8 cellular contexts compared by ENCODE assay signal in the genomic region with DNA sequence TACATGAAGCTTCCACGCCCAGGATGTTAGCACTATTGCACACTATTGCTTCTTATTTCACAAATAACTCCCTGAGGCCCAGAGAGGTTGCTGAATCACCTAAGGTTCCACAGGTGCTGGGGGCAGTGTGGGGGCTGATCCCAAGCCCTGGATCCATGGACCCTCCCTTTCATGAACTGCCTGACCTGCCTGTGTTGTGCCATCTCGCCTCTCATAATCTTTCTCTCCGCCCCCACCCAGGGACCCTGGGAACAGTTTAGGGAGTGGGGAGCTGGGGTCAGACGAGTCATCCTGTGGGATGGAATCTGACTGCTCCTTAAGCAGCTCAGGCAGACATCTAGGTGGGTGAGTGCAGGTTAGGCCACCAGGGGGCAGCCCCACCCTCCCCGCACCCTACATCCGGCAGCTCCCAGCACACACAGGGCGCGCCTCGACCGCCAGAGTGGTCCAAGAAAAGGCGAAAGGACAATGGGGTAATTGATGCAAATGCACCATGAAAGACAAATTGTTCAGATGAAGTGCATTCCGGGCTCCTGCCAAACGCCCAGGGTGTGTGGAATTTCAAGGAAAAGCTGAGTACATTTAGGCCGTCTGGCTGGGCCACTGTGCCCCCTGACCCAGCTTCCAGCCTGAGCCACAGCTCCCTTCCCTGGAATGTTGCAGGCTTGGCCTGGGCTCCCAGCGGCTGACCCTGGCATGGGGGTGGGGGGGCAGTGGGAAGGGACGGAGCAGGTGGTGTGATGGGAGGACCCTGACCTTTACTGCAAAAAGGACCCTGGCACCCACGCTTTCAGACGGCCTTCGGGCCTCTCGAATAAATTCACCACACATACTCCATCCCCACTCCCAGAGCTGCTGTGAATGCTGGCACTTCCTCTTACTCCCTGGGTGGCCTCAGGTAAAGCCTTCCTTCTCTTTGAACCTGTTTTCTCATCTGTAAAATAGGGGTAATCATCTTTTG. TPM values are rescaled to one million over a fixed set of nuclear protein-coding genes. Genes with fewer than 3 reads are reported as not detected.
DNase-seq lines count a peak whose midpoint lies in the region; ATAC-seq, FAIRE-seq and TF ChIP-seq lines count a peak whose summit lies in the region.

No MANE protein-coding gene starts in this region.

- H3K9ac ChIP-seq in HCT116 (ENCODE audit: low read length) (no peak overlapping the region), HepG2 (ENCODE audit: insufficient read depth, low read depth, low read length) (no peak overlapping the region)

- H3K27me3 ChIP-seq in HCT116 (ENCODE audit: insufficient read depth, low read length) = no peaks in the 10 kb centered on the region
- H3K27me3 ChIP-seq in HepG2 (ENCODE audit: control insufficient read depth in 1 of 2, insufficient read depth in 2 of 2, low read length in 2 of 2) = peaks cover 4 to 17% of the 10 kb centered on the region in 2 experiments; a peak in 4 of 5 replicates

- TF ChIP-seq RAD21 in HCT116 (IDR thresholded peaks at IDR 0.05; ENCODE audit: low read depth) (peak; percentile 91), HepG2 (CRISPR knock-in tag; IDR thresholded peaks at IDR 0.05) (peak; percentile 70)

- H3K9me2 ChIP-seq in HCT116 (ENCODE audit: insufficient read depth) = no peaks in the 10 kb centered on the region

- FAIRE-seq in HepG2 (lab: Jason Lieb, UNC) = peak; percentile 28

- no peaks in the 10 kb centered on the region for H3K36me3 ChIP-seq in HCT116 (ENCODE audit: control insufficient read depth in 1 of 2, insufficient read depth in 2 of 2, low read length in 2 of 2)
- H3K36me3 ChIP-seq in HepG2 (replicated peaks in 1 of 2; ENCODE audit: control insufficient read depth in 1 of 2, insufficient read depth in 2 of 2, low read length in 2 of 2) = no peaks in the 10 kb centered on the region

- in situ Hi-C loops in HepG2 (cut with HindIII; ENCODE audit: extremely low pct_ligation_motif_present, low pct_unique_long_range_greater_than_20kb) = loop anchor here (5.0 kb wide), 1 partner anchor 64 kb away; no protein-coding TSS in a partner anchor

- no peak overlapping the region for H3K4me3 ChIP-seq in HCT116 (replicated peaks in 1 of 2; ENCODE audit: low read depth in 1 of 2, low read length in 2 of 2)
- peak overlapping the region in 1 of 3 experiments; percentile 52; a peak in 1 of 6 replicates for H3K4me3 ChIP-seq in HepG2 (replicated peaks in 1 of 3; ENCODE audit: insufficient read depth in 1 of 3, low read depth in 2 of 3, low read length in 3 of 3)

- H3K4me2 ChIP-seq in HCT116 (ENCODE audit: low read length) (peak overlapping the region; percentile 45), HepG2 (ENCODE audit: low read depth, low read length) (peak overlapping the region; percentile 84)

- TF ChIP-seq POLR2A in HCT116 (IDR thresholded peaks at IDR 0.05; ENCODE audit: borderline replicate concordance, extremely low read depth, insufficient read depth, insufficient read length) (no peak), HepG2 (IDR thresholded peaks at IDR 0.05; ENCODE audit: insufficient read depth in 1 of 2, low read depth in 2 of 2, low read length in 2 of 2) (no peak)

- ATAC-seq in HCT116 (peak; percentile 100), HepG2 (peak; percentile 98)

- no TSS peak for BruUV-seq in HCT116 (replicated peaks; lab: Mats Ljungman, UMichigan)
- no TSS peak for BruUV-seq in HepG2 (replicated peaks; lab: Mats Ljungman, UMichigan)

- H3K9me3 ChIP-seq in HCT116 (ENCODE audit: control insufficient read depth in 1 of 2, insufficient read depth in 1 of 2, low read depth in 1 of 2, low read length in 2 of 2) (no peaks in the 10 kb centered on the region), HepG2 (ENCODE audit: low read length) (no peaks in the 10 kb centered on the region)

- CTCF ChIA-PET in HCT116 (lab: Charles Lee) (interaction anchor here (0.7 to 4.3 kb wide), 22 partner anchors 9 to 551 kb away, joined by 3 to 63 read pairs (median 5); a partner anchor contains a TSS), HepG2 (lab: Yijun Ruan, JAX; ENCODE audit: low intra/inter-chr PET ratio, low total read pairs) (interaction anchor here (0.8 to 4.3 kb wide), 3 partner anchors 15 to 65 kb away, joined by 4 to 40 read pairs (median 21); no protein-coding TSS in a partner anchor)

- no peak for TF ChIP-seq EP300 in HepG2 (IDR thresholded peaks at IDR 0.05; ENCODE audit: low read depth in 2 of 2, low read length in 2 of 2)
- no peak for TF ChIP-seq EP300 in HepG2 (CRISPR knock-in tag; IDR thresholded peaks at IDR 0.05; ENCODE audit: borderline replicate concordance)

- no peaks in the 10 kb centered on the region for H4K20me1 ChIP-seq in HCT116 (ENCODE audit: insufficient read depth)
- H4K20me1 ChIP-seq in HepG2 (ENCODE audit: insufficient read depth, low read length) = no peaks in the 10 kb centered on the region

- H3K4me1 ChIP-seq in HCT116 (ENCODE audit: control insufficient read depth in 1 of 2, insufficient read depth in 2 of 2, low read length in 2 of 2) = peaks cover 7 to 19% of the 10 kb centered on the region in 2 experiments; a peak in 3 of 4 replicates
- peaks cover 25% of the 10 kb centered on the region for H3K4me1 ChIP-seq in HepG2 (ENCODE audit: insufficient read depth, low read length)

- DNase-seq in EL = peak; percentile 64
- peak; percentile 57 for DNase-seq in HCT116 (ENCODE audit: low read depth, low spot score)
- DNase-seq in NCI-H1105 treated with DMSO at 0.1 percent for 48 hours (lab: John Stamatoyannopoulos, UW) = peak; percentile 71
- peak; percentile 55 for DNase-seq in activated CD4-positive, CD25-positive, alpha-beta regulatory T cell treated with anti-CD3 and anti-CD28 coated beads, Interleukin-2, amount 50 U/mL, for 72 hours
- DNase-seq in HepG2 (ENCODE audit: low spot score) = peak; percentile 56
- peak; percentile 58 for DNase-seq in stimulated activated CD4-positive, alpha-beta T cell treated with anti-CD3 and anti-CD28 coated beads, Interleukin-4, amount 100 ng/mL, for 48 hours (ENCODE audit: low read depth in 2 of 2)
- DNase-seq in NCI-H128 (lab: John Stamatoyannopoulos, UW; ENCODE audit: unreplicated experiment) = no peak

- peak; percentile 89 to 95 (median 94) for TF ChIP-seq CTCF in HCT116 (IDR thresholded peaks at IDR 0.05 in 2 of 3, conservative IDR thresholded peaks at IDR 0.05 in 1 of 3; ENCODE audit: borderline replicate concordance in 1 of 3, insufficient read depth in 1 of 3, low read depth in 2 of 3, low read length in 2 of 3)
- peak; percentile 89 for TF ChIP-seq CTCF in HepG2 (CRISPR knock-in tag; IDR thresholded peaks at IDR 0.05)

- H3K79me2 ChIP-seq in HCT116 (ENCODE audit: insufficient read depth, low read length) (no peaks in the 10 kb centered on the region), HepG2 (ENCODE audit: insufficient read depth, low read length) (no peaks in the 10 kb centered on the region)

- WGBS in HepG2 (ENCODE audit: low lambda C conversion rate) = 1% methylated on average over 16 of the region's 20 CpGs

- POLR2A ChIA-PET in HCT116 (lab: Charles Lee) (interaction anchor here (0.9 to 1.2 kb wide), 5 partner anchors 13 to 562 kb away, joined by 3 to 6 read pairs (median 4); a partner anchor contains a TSS), HepG2 (lab: Yijun Ruan, JAX) (interaction anchor here (0.6 to 1.9 kb wide), 6 partner anchors 12 to 85 kb away, joined by 3 to 9 read pairs (median 5); a partner anchor contains a TSS)

- no peak overlapping the region for H3K27ac ChIP-seq in HCT116 (ENCODE audit: low read depth, low read length)
- peak overlapping the region; percentile 88 for H3K27ac ChIP-seq in cingulate gyrus (ENCODE audit: low read depth, low read length)
- H3K27ac ChIP-seq in HepG2 (ENCODE audit: extremely low read length, insufficient read depth, low read length) = no peak overlapping the region

- intact Hi-C loops in HCT116 (cut with micrococcal nuclease) (loop anchor here (1.0 kb wide), 2 partner anchors 32 to 65 kb away; no protein-coding TSS in a partner anchor), HepG2 (cut with micrococcal nuclease; ENCODE audit: unreplicated experiment) (loop anchor here (1.0 to 2.0 kb wide), 3 partner anchors 21 to 65 kb away; a partner anchor contains a TSS)

- H2AFZ ChIP-seq in HCT116 (ENCODE audit: low read depth, low read length, poor library complexity, severe bottlenecking) (peak overlapping the region; percentile 68), HepG2 (ENCODE audit: low read length) (no peak overlapping the region)

- RAD21 ChIA-PET in HCT116 (lab: Charles Lee; ENCODE audit: low non-redundant PET in 1 of 2, low total read pairs in 2 of 2, uncharacterized antibody in 2 of 2, unreplicated experiment in 2 of 2) = interaction anchor here (0.5 to 1.8 kb wide), 11 partner anchors 12 to 88 kb away, joined by 3 to 12 read pairs (median 4); a partner anchor contains a TSS

RNA-seq across cellular contexts. Expression of a gene that starts 20.8 kb away (rescaled TPM):
- total RNA-seq in HCT116 (2021; ENCODE audit: unreplicated experiment) (22.1 TPM), HepG2 (2016; rRNA removed; fragmentation: Illumina TruSeq; extraction: Trizol) (29.1 and 33.6 TPM in 2 replicates)
- polyA plus RNA-seq in HCT116 (2012) = 26.5 and 33.4 TPM in 2 replicates
- 13.4 and 13.7 TPM in 2 replicates for total RNA-seq in HepG2 (2016; cell fraction: cytosol; rRNA removed; fragmentation: Illumina TruSeq; extraction: Trizol; ENCODE audit: low read depth)
- total RNA-seq in HepG2 (2016; cell fraction: insoluble cytoplasmic fraction; rRNA removed; fragmentation: Illumina TruSeq; extraction: Trizol) = 29.0 and 34.8 TPM in 2 replicates
- total RNA-seq in HepG2 (2016; cell fraction: membrane; rRNA removed; fragmentation: Illumina TruSeq; extraction: Trizol) = 27.3 and 32.8 TPM in 2 replicates
- total RNA-seq in HepG2 (2016; cell fraction: nucleus; rRNA removed; fragmentation: Illumina TruSeq; extraction: Trizol) = 15.5 and 17.9 TPM in 2 replicates
- 16.7 and 25.1 TPM in 2 replicates for polyA plus RNA-seq in HepG2 (2011; rRNA removed)
- 18.1 and 31.9 TPM in 2 replicates for polyA plus RNA-seq in HepG2 (2011; cell fraction: cytosol; rRNA removed)
- 18.6 and 19.4 TPM in 2 replicates for polyA plus RNA-seq in HepG2 (2011; cell fraction: nucleus; rRNA removed)
- 6.9 and 12.1 TPM in 2 replicates for polyA plus RNA-seq in HepG2 (2012)
- 23.0 and 26.1 TPM in 2 replicates for polyA plus RNA-seq in HepG2 (2016; cell fraction: cytosol; fragmentation: Illumina TruSeq; extraction: Trizol; ENCODE audit: low read depth)
- polyA plus RNA-seq in HepG2 (2016; cell fraction: insoluble cytoplasmic fraction; fragmentation: Illumina TruSeq; extraction: Trizol; ENCODE audit: low read depth) = 47.7 and 53.8 TPM in 2 replicates
- polyA plus RNA-seq in HepG2 (2016; cell fraction: membrane; fragmentation: Illumina TruSeq; extraction: Trizol; ENCODE audit: low read depth) = 39.2 and 43.9 TPM in 2 replicates
- polyA plus RNA-seq in HepG2 (2016; cell fraction: nucleus; fragmentation: Illumina TruSeq; extraction: Trizol; ENCODE audit: insufficient read depth, low read depth) = 43.9 and 44.6 TPM in 2 replicates
- 16.2 and 21.4 TPM in 2 replicates for polyA minus RNA-seq in HepG2 (2011; rRNA and poly(A)+ RNA removed; ENCODE audit: low replicate concordance)
- polyA minus RNA-seq in HepG2 (2011; cell fraction: cytosol; rRNA and poly(A)+ RNA removed) = 11.5 and 15.4 TPM in 2 replicates
- 13.6 and 15.2 TPM in 2 replicates for polyA minus RNA-seq in HepG2 (2011; cell fraction: nucleus; rRNA and poly(A)+ RNA removed)

RNA-seq across cellular contexts. Expression of a gene that starts 26.7 kb away (rescaled TPM):
- total RNA-seq in HCT116 (2021; ENCODE audit: unreplicated experiment) = not detected
- polyA plus RNA-seq in HCT116 (2012) = 0.49 and 0.90 TPM in 2 replicates
- not detected in 2 replicates for total RNA-seq in HepG2 (2016; rRNA removed; fragmentation: Illumina TruSeq; extraction: Trizol)
- total RNA-seq in HepG2 (2016; cell fraction: cytosol; rRNA removed; fragmentation: Illumina TruSeq; extraction: Trizol; ENCODE audit: low read depth) = 0.09 TPM in 1 of 2 replicates, not detected in the other
- total RNA-seq in HepG2 (2016; cell fraction: insoluble cytoplasmic fraction; rRNA removed; fragmentation: Illumina TruSeq; extraction: Trizol) = not detected in 2 replicates
- total RNA-seq in HepG2 (2016; cell fraction: membrane; rRNA removed; fragmentation: Illumina TruSeq; extraction: Trizol) = 0.03 TPM in 1 of 2 replicates, not detected in the other
- not detected in 2 replicates for total RNA-seq in HepG2 (2016; cell fraction: nucleus; rRNA removed; fragmentation: Illumina TruSeq; extraction: Trizol)
- not detected in 2 replicates for polyA plus RNA-seq in HepG2 (2011; rRNA removed)
- not detected in 2 replicates for polyA plus RNA-seq in HepG2 (2011; cell fraction: cytosol; rRNA removed)
- not detected in 2 replicates for polyA plus RNA-seq in HepG2 (2011; cell fraction: nucleus; rRNA removed)
- 0.59 and 0.61 TPM in 2 replicates for polyA plus RNA-seq in HepG2 (2012)
- not detected in 2 replicates for polyA plus RNA-seq in HepG2 (2016; cell fraction: cytosol; fragmentation: Illumina TruSeq; extraction: Trizol; ENCODE audit: low read depth)
- polyA plus RNA-seq in HepG2 (2016; cell fraction: insoluble cytoplasmic fraction; fragmentation: Illumina TruSeq; extraction: Trizol; ENCODE audit: low read depth) = not detected in 2 replicates
- polyA plus RNA-seq in HepG2 (2016; cell fraction: membrane; fragmentation: Illumina TruSeq; extraction: Trizol; ENCODE audit: low read depth) = not detected in 2 replicates
- not detected in 2 replicates for polyA plus RNA-seq in HepG2 (2016; cell fraction: nucleus; fragmentation: Illumina TruSeq; extraction: Trizol; ENCODE audit: insufficient read depth, low read depth)
- polyA minus RNA-seq in HepG2 (2011; rRNA and poly(A)+ RNA removed; ENCODE audit: low replicate concordance) = not detected in 2 replicates
- polyA minus RNA-seq in HepG2 (2011; cell fraction: cytosol; rRNA and poly(A)+ RNA removed) = not detected in 2 replicates
- 0.12 and 0.13 TPM in 2 replicates for polyA minus RNA-seq in HepG2 (2011; cell fraction: nucleus; rRNA and poly(A)+ RNA removed)

RNA-seq across cellular contexts. Expression of a gene that starts 49.1 kb away (rescaled TPM):
- total RNA-seq in HCT116 (2021; ENCODE audit: unreplicated experiment) (56.1 TPM), HepG2 (2016; rRNA removed; fragmentation: Illumina TruSeq; extraction: Trizol) (41.2 and 65.6 TPM in 2 replicates)
- polyA plus RNA-seq in HCT116 (2012) = 36.1 and 45.8 TPM in 2 replicates
- total RNA-seq in HepG2 (2016; cell fraction: cytosol; rRNA removed; fragmentation: Illumina TruSeq; extraction: Trizol; ENCODE audit: low read depth) = 11.0 and 15.5 TPM in 2 replicates
- 41.4 and 67.3 TPM in 2 replicates for total RNA-seq in HepG2 (2016; cell fraction: insoluble cytoplasmic fraction; rRNA removed; fragmentation: Illumina TruSeq; extraction: Trizol)
- 26.5 and 29.9 TPM in 2 replicates for total RNA-seq in HepG2 (2016; cell fraction: membrane; rRNA removed; fragmentation: Illumina TruSeq; extraction: Trizol)
- total RNA-seq in HepG2 (2016; cell fraction: nucleus; rRNA removed; fragmentation: Illumina TruSeq; extraction: Trizol) = 43.9 and 47.8 TPM in 2 replicates
- 10.8 and 16.3 TPM in 2 replicates for polyA plus RNA-seq in HepG2 (2011; rRNA removed)
- polyA plus RNA-seq in HepG2 (2011; cell fraction: cytosol; rRNA removed) = 9.4 and 9.8 TPM in 2 replicates
- polyA plus RNA-seq in HepG2 (2011; cell fraction: nucleus; rRNA removed) = 11.5 and 21.4 TPM in 2 replicates
- polyA plus RNA-seq in HepG2 (2012) = 18.4 and 19.1 TPM in 2 replicates
- polyA plus RNA-seq in HepG2 (2016; cell fraction: cytosol; fragmentation: Illumina TruSeq; extraction: Trizol; ENCODE audit: low read depth) = 11.7 and 13.7 TPM in 2 replicates
- polyA plus RNA-seq in HepG2 (2016; cell fraction: insoluble cytoplasmic fraction; fragmentation: Illumina TruSeq; extraction: Trizol; ENCODE audit: low read depth) = 55.2 and 58.0 TPM in 2 replicates
- 25.4 and 27.9 TPM in 2 replicates for polyA plus RNA-seq in HepG2 (2016; cell fraction: membrane; fragmentation: Illumina TruSeq; extraction: Trizol; ENCODE audit: low read depth)
- 64.1 and 70.5 TPM in 2 replicates for polyA plus RNA-seq in HepG2 (2016; cell fraction: nucleus; fragmentation: Illumina TruSeq; extraction: Trizol; ENCODE audit: insufficient read depth, low read depth)
- 0.16 and 19.5 TPM in 2 replicates for polyA minus RNA-seq in HepG2 (2011; rRNA and poly(A)+ RNA removed; ENCODE audit: low replicate concordance)
- 6.4 and 8.8 TPM in 2 replicates for polyA minus RNA-seq in HepG2 (2011; cell fraction: cytosol; rRNA and poly(A)+ RNA removed)
- 22.8 and 27.4 TPM in 2 replicates for polyA minus RNA-seq in HepG2 (2011; cell fraction: nucleus; rRNA and poly(A)+ RNA removed)

RNA-seq across cellular contexts. Expression of a gene that starts 58.7 kb away (rescaled TPM):
- total RNA-seq in HCT116 (2021; ENCODE audit: unreplicated experiment) = 51.7 TPM
- polyA plus RNA-seq in HCT116 (2012) = 77.6 and 98.9 TPM in 2 replicates
- 68.9 and 70.8 TPM in 2 replicates for total RNA-seq in HepG2 (2016; rRNA removed; fragmentation: Illumina TruSeq; extraction: Trizol)
- 12.3 and 12.8 TPM in 2 replicates for total RNA-seq in HepG2 (2016; cell fraction: cytosol; rRNA removed; fragmentation: Illumina TruSeq; extraction: Trizol; ENCODE audit: low read depth)
- 66.1 and 69.5 TPM in 2 replicates for total RNA-seq in HepG2 (2016; cell fraction: insoluble cytoplasmic fraction; rRNA removed; fragmentation: Illumina TruSeq; extraction: Trizol)
- total RNA-seq in HepG2 (2016; cell fraction: membrane; rRNA removed; fragmentation: Illumina TruSeq; extraction: Trizol) = 28.9 and 33.8 TPM in 2 replicates
- total RNA-seq in HepG2 (2016; cell fraction: nucleus; rRNA removed; fragmentation: Illumina TruSeq; extraction: Trizol) = 35.6 and 44.2 TPM in 2 replicates
- polyA plus RNA-seq in HepG2 (2011; rRNA removed) = 14.5 and 17.7 TPM in 2 replicates
- polyA plus RNA-seq in HepG2 (2011; cell fraction: cytosol; rRNA removed) = 15.2 and 17.2 TPM in 2 replicates
- polyA plus RNA-seq in HepG2 (2011; cell fraction: nucleus; rRNA removed) = 10.9 and 14.9 TPM in 2 replicates
- 9.9 and 18.8 TPM in 2 replicates for polyA plus RNA-seq in HepG2 (2012)
- polyA plus RNA-seq in HepG2 (2016; cell fraction: cytosol; fragmentation: Illumina TruSeq; extraction: Trizol; ENCODE audit: low read depth) = 15.3 and 18.6 TPM in 2 replicates
- 83.1 and 92.4 TPM in 2 replicates for polyA plus RNA-seq in HepG2 (2016; cell fraction: insoluble cytoplasmic fraction; fragmentation: Illumina TruSeq; extraction: Trizol; ENCODE audit: low read depth)
- 29.6 and 30.8 TPM in 2 replicates for polyA plus RNA-seq in HepG2 (2016; cell fraction: membrane; fragmentation: Illumina TruSeq; extraction: Trizol; ENCODE audit: low read depth)
- polyA plus RNA-seq in HepG2 (2016; cell fraction: nucleus; fragmentation: Illumina TruSeq; extraction: Trizol; ENCODE audit: insufficient read depth, low read depth) = 54.3 and 54.9 TPM in 2 replicates
- polyA minus RNA-seq in HepG2 (2011; rRNA and poly(A)+ RNA removed; ENCODE audit: low replicate concordance) = 22.9 and 266 TPM in 2 replicates
- 8.4 and 9.1 TPM in 2 replicates for polyA minus RNA-seq in HepG2 (2011; cell fraction: cytosol; rRNA and poly(A)+ RNA removed)
- 9.1 and 11.7 TPM in 2 replicates for polyA minus RNA-seq in HepG2 (2011; cell fraction: nucleus; rRNA and poly(A)+ RNA removed)
